Comparison of ENCODE assay signal across 9 cellular contexts in the genomic region with DNA sequence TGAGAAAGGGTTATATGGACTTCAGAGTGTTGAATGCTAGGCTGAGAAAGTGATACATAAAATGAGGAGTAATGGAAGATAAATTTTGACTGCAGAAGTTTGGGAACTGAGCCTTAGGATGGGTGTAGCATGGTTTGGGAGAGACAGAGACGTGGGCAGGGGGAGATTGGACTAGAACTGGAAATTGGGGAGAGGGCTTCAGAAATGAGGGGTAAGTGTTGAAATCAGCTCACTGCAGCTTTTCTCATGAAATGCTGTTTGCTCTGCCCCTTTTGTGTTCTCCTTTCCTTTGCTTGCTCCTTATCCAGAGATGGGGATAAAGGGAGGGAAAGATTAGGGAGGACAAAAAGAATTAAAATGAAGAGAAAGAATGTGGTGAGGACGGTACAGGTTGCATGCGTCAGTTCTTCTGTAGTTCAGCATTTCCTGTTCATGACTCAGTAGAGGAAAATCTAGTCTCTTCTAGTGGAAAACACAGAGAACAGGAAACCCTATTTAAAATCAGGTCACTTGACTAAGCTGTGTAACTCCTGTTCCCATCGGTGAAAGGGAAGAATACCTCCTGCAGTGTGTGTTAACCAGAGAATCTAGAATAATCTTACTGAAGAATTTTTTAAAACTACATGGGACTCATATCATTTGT.
DNase-seq lines count a peak whose midpoint lies in the region; ATAC-seq and TF ChIP-seq lines count a peak whose summit lies in the region.
"Had no signal": no experiment of that assay in that cellular context is flagged by ENCODE, and none has a peak within 500 bp of the region (broad histone marks: within the 10 kb centered on the region; RNA-seq: fewer than 3 reads in every experiment).

No MANE protein-coding gene starts in this region.

- WGBS in prostate gland, result 43% methylated on average over 4 of the region's 4 CpGs

- H3K4me1 ChIP-seq in CD4-positive, alpha-beta memory T cell (ENCODE audit: insufficient read depth, low read length), result peaks cover 16% of the 10 kb centered on the region
- H3K4me1 ChIP-seq in Panc1 (ENCODE audit: control insufficient read depth, insufficient read depth, low read length) (peaks cover 83% of the 10 kb centered on the region), prostate gland (replicated peaks) (no peaks in the 10 kb centered on the region)

- peak overlapping the region in 1 of 8 donors; percentile 19 for H3K4me3 Mint-ChIP-seq in CD4-positive, alpha-beta memory T cell
- H3K4me3 Mint-ChIP-seq: immature natural killer cell had no signal

- no peaks in the 10 kb centered on the region for H3K27me3 ChIP-seq in CD4-positive, alpha-beta memory T cell (ENCODE audit: insufficient read depth, low read length)
- H3K27me3 ChIP-seq in Panc1 (ENCODE audit: control insufficient read depth, insufficient read depth, low read length) (no peaks in the 10 kb centered on the region), prostate gland (replicated peaks; ENCODE audit: insufficient read depth) (no peaks in the 10 kb centered on the region)

- POLR2A ChIA-PET in CD4-positive, alpha-beta memory T cell (lab: Charles Lee; ENCODE audit: partially characterized antibody), result no interaction called here
- POLR2A ChIA-PET in Panc1 (lab: Charles Lee), result no interaction called here

- ATAC-seq in GM21619 (IDR thresholded peaks at IDR 0.05; ENCODE audit: unreplicated experiment), result peak; percentile 74
- ATAC-seq in Panc1, result peak; percentile 42
- peak; percentile 90 for ATAC-seq in stimulated activated naive CD8-positive, alpha-beta T cell treated with anti-CD3 and anti-CD28 coated beads, Interleukin-15, Interleukin-2, amounts not matched to agents 100 U/mL and 50 U/mL, for 24 hours

- H3K36me3 ChIP-seq in CD4-positive, alpha-beta memory T cell (ENCODE audit: insufficient read depth, low read length), result no peaks in the 10 kb centered on the region
- H3K36me3 ChIP-seq in Panc1 (ENCODE audit: control insufficient read depth, insufficient read depth, low read length) (peaks cover 33% of the 10 kb centered on the region), prostate gland (no peaks in the 10 kb centered on the region)

- DNase-seq in CD4-positive, alpha-beta memory T cell, result peak in 4 of 5 donors; percentile 12 to 28 (median 15)
- DNase-seq in Panc1 (ENCODE audit: low read depth, low spot score), result peak; percentile 85
- DNase-seq in fibroblast of villous mesenchyme (ENCODE audit: low read depth), result peak; percentile 93
- no peak for DNase-seq in stimulated activated naive CD8-positive, alpha-beta T cell treated with anti-CD3 and anti-CD28 coated beads, Interleukin-15, Interleukin-2, amounts not matched to agents 100 U/mL and 50 U/mL, for 24 hours
- no peak for DNase-seq in prostate gland (ENCODE audit: low spot score)
- DNase-seq in occipital lobe (lab: John Stamatoyannopoulos, UW), result no peak
- no peak for DNase-seq in activated CD8-positive, alpha-beta memory T cell treated with anti-CD3 and anti-CD28 coated beads, Interleukin-2, amount 50 U/mL, for 48 hours

- peaks cover 0 to 2% (median 0%) of the 10 kb centered on the region in 8 donors for H3K9me3 Mint-ChIP-seq in CD4-positive, alpha-beta memory T cell
- H3K9me3 Mint-ChIP-seq: immature natural killer cell had no signal

- H3K36me3 Mint-ChIP-seq in CD4-positive, alpha-beta memory T cell, result no peaks in the 10 kb centered on the region

- no peak overlapping the region for H3K4me3 ChIP-seq in CD4-positive, alpha-beta memory T cell (ENCODE audit: low read length in 2 of 2)
- H3K4me3 ChIP-seq in Panc1 (ENCODE audit: low read depth in 2 of 2, low read length in 2 of 2) (no peak overlapping the region), fibroblast of villous mesenchyme (ENCODE audit: low read depth, low read length) (no peak overlapping the region), prostate gland (no peak overlapping the region)

- H3K27me3 Mint-ChIP-seq in CD4-positive, alpha-beta memory T cell, result no peaks in the 10 kb centered on the region

- in situ Hi-C loops in Panc1 (cut with HindIII; ENCODE audit: low pct_unique_long_range_greater_than_20kb, low sequenced_read_pairs), result no loop called here

- H3K27ac Mint-ChIP-seq in CD4-positive, alpha-beta memory T cell, result peak overlapping the region in 2 of 7 donors; percentile 22 to 31

- TF ChIP-seq CTCF in Panc1 (IDR thresholded peaks at IDR 0.05) (no peak), fibroblast of villous mesenchyme (IDR thresholded peaks at IDR 0.05; ENCODE audit: insufficient read depth, low read depth, low read length) (no peak), prostate gland (IDR thresholded peaks at IDR 0.05) (no peak)

- no peaks in the 10 kb centered on the region for H3K4me1 Mint-ChIP-seq in CD4-positive, alpha-beta memory T cell

- intact Hi-C loops in CD4-positive, alpha-beta memory T cell (cut with micrococcal nuclease), result no loop called here
- intact Hi-C loops in Panc1 (cut with micrococcal nuclease; ENCODE audit: unreplicated experiment), result no loop called here
- intact Hi-C loops in prostate gland (cut with DNase I), result loop anchor here (5.0 kb wide), 2 partner anchors 36 to 104 kb away; partner anchors contain the start of gene CRIM1

- no peak for TF ChIP-seq POLR2A in prostate gland (IDR thresholded peaks at IDR 0.05)

- CTCF ChIA-PET in CD4-positive, alpha-beta memory T cell (lab: Charles Lee; ENCODE audit: partially characterized antibody), result interaction anchor here (1.3 kb wide), 1 partner anchor 108 kb away, joined by 4 read pairs; no protein-coding TSS in a partner anchor
- CTCF ChIA-PET in Panc1 (lab: Charles Lee), result no interaction called here

- H3K9me3 ChIP-seq in CD4-positive, alpha-beta memory T cell (ENCODE audit: control insufficient read depth in 1 of 2, low read length in 2 of 2), result no peaks in the 10 kb centered on the region
- H3K9me3 ChIP-seq in Panc1 (ENCODE audit: control insufficient read depth, insufficient read depth, low read depth, low read length) (no peaks in the 10 kb centered on the region), prostate gland (no peaks in the 10 kb centered on the region)

- no peak overlapping the region for H3K27ac ChIP-seq in CD4-positive, alpha-beta memory T cell (ENCODE audit: low read depth, low read length)
- H3K27ac ChIP-seq in Panc1 (ENCODE audit: low read length), result peak overlapping the region; percentile 86
- peak overlapping the region in 1 of 2 donors; percentile 23 for H3K27ac ChIP-seq in prostate gland

- TSS peak; percentile 32 for BruUV-seq in Panc1 (replicated peaks; lab: Mats Ljungman, UMichigan)

Comparison
In these comparisons a context has a peak if more than half of its experiments do, and no peak if none do; other contexts are left out.
1. DNase-seq: peak in CD4-positive, alpha-beta memory T cell (4 of 5), Panc1 (single experiment) and fibroblast of villous mesenchyme (single experiment); none in stimulated activated naive CD8-positive, alpha-beta T cell treated with anti-CD3 and anti-CD28 coated beads, Interleukin-15, Interleukin-2, amounts not matched to agents 100 U/mL and 50 U/mL, for 24 hours (single experiment), prostate gland (single experiment), occipital lobe (single experiment) and activated CD8-positive, alpha-beta memory T cell treated with anti-CD3 and anti-CD28 coated beads, Interleukin-2, amount 50 U/mL, for 48 hours (single experiment).
2. Peak in every context shown above with its lines, with median percentiles within 50 percentile points of each other: ATAC-seq.